In genomic region chr7:92680458-92680857, GRCh38 we compare ENCODE assay signal across 23 cellular contexts.
A peak's percentile ranks its signal among the peaks of the same experiment; 100 is the strongest.
DNase-seq lines count a peak whose midpoint lies in the region; ATAC-seq and TF ChIP-seq lines count a peak whose summit lies in the region.
"Had no signal": no experiment of that assay in that cellular context is flagged by ENCODE, and none has a peak within 500 bp of the region (broad histone marks: within the 10 kb centered on the region; RNA-seq: fewer than 3 reads in every experiment).

No MANE protein-coding gene starts in this region.

- no peak overlapping the region for H3K4me3 Mint-ChIP-seq in activated naive CD4-positive, alpha-beta T cell treated with anti-CD3 and anti-CD28 coated beads for 36 hours
- no peak overlapping the region for H3K4me3 Mint-ChIP-seq in activated naive CD8-positive, alpha-beta T cell treated with anti-CD3 and anti-CD28 coated beads, Interleukin-2, amount 10 ng/mL, durations not matched to agents 7 days and 5 days
- no peak overlapping the region for H3K4me3 Mint-ChIP-seq in stimulated activated effector memory CD8-positive, alpha-beta T cell treated with anti-CD3 and anti-CD28 coated beads, Interleukin-12 subunit alpha, Interleukin-12 subunit beta, amount 100 ng/mL, for 72 hours
- no peak overlapping the region for H3K4me3 Mint-ChIP-seq in immature natural killer cell
- H3K4me3 Mint-ChIP-seq: H9, mesothelial cell of epicardium had no signal

- no peaks in the 10 kb centered on the region for H3K9me3 Mint-ChIP-seq in activated naive CD4-positive, alpha-beta T cell treated with anti-CD3 and anti-CD28 coated beads for 36 hours
- H3K9me3 Mint-ChIP-seq in activated naive CD8-positive, alpha-beta T cell treated with anti-CD3 and anti-CD28 coated beads, Interleukin-2, amount 10 ng/mL, durations not matched to agents 7 days and 5 days = peaks cover 4% of the 10 kb centered on the region
- peaks cover 3% of the 10 kb centered on the region for H3K9me3 Mint-ChIP-seq in stimulated activated effector memory CD8-positive, alpha-beta T cell treated with anti-CD3 and anti-CD28 coated beads, Interleukin-12 subunit alpha, Interleukin-12 subunit beta, amount 100 ng/mL, for 72 hours
- H3K9me3 Mint-ChIP-seq in immature natural killer cell = no peaks in the 10 kb centered on the region
- H3K9me3 Mint-ChIP-seq: H9, mesothelial cell of epicardium had no signal

- peaks cover 33% of the 10 kb centered on the region for H3K79me2 ChIP-seq in hepatocyte

- peaks cover 29% of the 10 kb centered on the region for H3K4me1 ChIP-seq in hepatocyte (ENCODE audit: insufficient read depth)

- H3K9me2 ChIP-seq in hepatocyte (replicated peaks; ENCODE audit: insufficient read depth) = no peaks in the 10 kb centered on the region

- 93% methylated on average over 1 of the region's 1 CpG for WGBS in hepatocyte (ENCODE audit: low lambda C conversion rate, missing lambda C conversion rate)

- no peaks in the 10 kb centered on the region for H3K9me3 ChIP-seq in hepatocyte (ENCODE audit: low read depth)
- H3K9me3 ChIP-seq: neutrophil, Peyer's patch had no signal

- no peaks in the 10 kb centered on the region for H3K27me3 ChIP-seq in hepatocyte
- H3K27me3 ChIP-seq: cardiac muscle cell, neutrophil, Peyer's patch had no signal

- intact Hi-C loops in activated naive CD4-positive, alpha-beta T cell treated with anti-CD3 and anti-CD28 coated beads for 36 hours (cut with micrococcal nuclease) = no loop called here

- H3K4me2 ChIP-seq in hepatocyte = no peak overlapping the region

- no peak overlapping the region for H3K27ac ChIP-seq in hepatocyte
- H3K27ac ChIP-seq: cardiac muscle cell, neutrophil, Peyer's patch, WERI-Rb-1 had no signal

- no peak for ATAC-seq in activated naive CD8-positive, alpha-beta T cell treated with anti-CD3 and anti-CD28 coated beads, Interleukin-2, amount 10 ng/mL, durations not matched to agents 7 days and 5 days (ENCODE audit: low read depth)
- ATAC-seq in stimulated activated effector memory CD8-positive, alpha-beta T cell treated with anti-CD3 and anti-CD28 coated beads, Interleukin-12 subunit alpha, Interleukin-12 subunit beta, amount 100 ng/mL, for 72 hours = no peak
- ATAC-seq: sciatic nerve had no signal

- in situ Hi-C loops in KBM-7 (cut with MboI; ENCODE audit: low pct_unique_long_range_greater_than_20kb, low sequenced_read_pairs) = no loop called here

- no peak overlapping the region for H3K4me3 ChIP-seq in hepatocyte
- H3K4me3 ChIP-seq: cardiac muscle cell, Peyer's patch had no signal

- H3K36me3 Mint-ChIP-seq in activated naive CD4-positive, alpha-beta T cell treated with anti-CD3 and anti-CD28 coated beads for 36 hours (ENCODE audit: low read depth) = peaks cover 31% of the 10 kb centered on the region
- peaks cover 61% of the 10 kb centered on the region for H3K36me3 Mint-ChIP-seq in activated naive CD8-positive, alpha-beta T cell treated with anti-CD3 and anti-CD28 coated beads, Interleukin-2, amount 10 ng/mL, durations not matched to agents 7 days and 5 days
- peaks cover 80% of the 10 kb centered on the region for H3K36me3 Mint-ChIP-seq in stimulated activated effector memory CD8-positive, alpha-beta T cell treated with anti-CD3 and anti-CD28 coated beads, Interleukin-12 subunit alpha, Interleukin-12 subunit beta, amount 100 ng/mL, for 72 hours
- peaks cover 0 to 10% (median 5%) of the 10 kb centered on the region in 3 donors for H3K36me3 Mint-ChIP-seq in immature natural killer cell

- no peaks in the 10 kb centered on the region for H3K27me3 Mint-ChIP-seq in activated naive CD4-positive, alpha-beta T cell treated with anti-CD3 and anti-CD28 coated beads for 36 hours (ENCODE audit: low read depth)
- H3K27me3 Mint-ChIP-seq in activated naive CD8-positive, alpha-beta T cell treated with anti-CD3 and anti-CD28 coated beads, Interleukin-2, amount 10 ng/mL, durations not matched to agents 7 days and 5 days = no peaks in the 10 kb centered on the region
- H3K27me3 Mint-ChIP-seq in immature natural killer cell (ENCODE audit: low read depth in 3 of 3) = peaks cover 0 to 5% (median 0%) of the 10 kb centered on the region in 3 donors

- H3K36me3 ChIP-seq in hepatocyte (replicated peaks; ENCODE audit: insufficient read depth, low read depth) = no peaks in the 10 kb centered on the region
- H3K36me3 ChIP-seq: cardiac muscle cell, neutrophil, Peyer's patch, WERI-Rb-1 had no signal

- peak; percentile 16 for DNase-seq in activated naive CD4-positive, alpha-beta T cell treated with anti-CD3 and anti-CD28 coated beads for 36 hours
- no peak for DNase-seq in activated naive CD4-positive, alpha-beta T cell treated with Interleukin-2 at 50 U/mL for 16 hours
- DNase-seq in LHCN-M2 (ENCODE audit: low read depth) (peak; percentile 68), KBM-7 (no peak), immature natural killer cell (no peak), hepatocyte (ENCODE audit: low spot score) (no peak)
- no peak for DNase-seq in activated naive CD8-positive, alpha-beta T cell treated with anti-CD3 and anti-CD28 coated beads, Interleukin-2, amount 10 ng/mL, durations not matched to agents 7 days and 5 days
- DNase-seq in stimulated activated effector memory CD8-positive, alpha-beta T cell treated with anti-CD3 and anti-CD28 coated beads, Interleukin-12 subunit alpha, Interleukin-12 subunit beta, amount 100 ng/mL, for 72 hours (ENCODE audit: low spot score in 2 of 2) = no peak
- DNase-seq: activated naive CD4-positive, alpha-beta T cell treated with anti-CD3 and anti-CD28 coated beads, Interleukin-2, amount 50 U/mL, for 16 hours; AML-193; Calu3; effector CD8-positive, alpha-beta T cell; H9; MM.1S; NCI-H2081; NCI-H526; Peyer's patch; stimulated activated CD4-positive, alpha-beta T cell treated with anti-CD3 and anti-CD28 coated beads, Interleukin-2, amount 100 ng/mL, for 24 hours; WERI-Rb-1 had no signal

- CTCF ChIA-PET in activated naive CD4-positive, alpha-beta T cell treated with anti-CD3 and anti-CD28 coated beads for 36 hours (lab: Charles Lee) = interaction anchor here (1.2 kb wide), 1 partner anchor 23 kb away, joined by 3 read pairs; no protein-coding TSS in a partner anchor

- POLR2A ChIA-PET in activated naive CD8-positive, alpha-beta T cell treated with anti-CD3 and anti-CD28 coated beads, Interleukin-2, amount 10 ng/mL, durations not matched to agents 7 days and 5 days (lab: Charles Lee) = interaction anchor here (0.5 to 1.2 kb wide), 2 partner anchors 13 to 59 kb away, joined by 4 to 6 read pairs; no protein-coding TSS in a partner anchor

- H4K20me1 ChIP-seq in hepatocyte (ENCODE audit: insufficient read depth, poor library complexity, severe bottlenecking) = no peaks in the 10 kb centered on the region

- no peak overlapping the region for H2AFZ ChIP-seq in hepatocyte

- peaks cover 59% of the 10 kb centered on the region for H3K4me1 Mint-ChIP-seq in activated naive CD4-positive, alpha-beta T cell treated with anti-CD3 and anti-CD28 coated beads for 36 hours (ENCODE audit: low read depth)
- peaks cover 55% of the 10 kb centered on the region for H3K4me1 Mint-ChIP-seq in activated naive CD8-positive, alpha-beta T cell treated with anti-CD3 and anti-CD28 coated beads, Interleukin-2, amount 10 ng/mL, durations not matched to agents 7 days and 5 days
- H3K4me1 Mint-ChIP-seq in stimulated activated effector memory CD8-positive, alpha-beta T cell treated with anti-CD3 and anti-CD28 coated beads, Interleukin-12 subunit alpha, Interleukin-12 subunit beta, amount 100 ng/mL, for 72 hours = peaks cover 57% of the 10 kb centered on the region
- peaks cover 56 to 60% of the 10 kb centered on the region in 2 donors for H3K4me1 Mint-ChIP-seq in immature natural killer cell

- TF ChIP-seq CTCF in hepatocyte (IDR thresholded peaks at IDR 0.05; ENCODE audit: poor library complexity) = no peak

- peak overlapping the region; percentile 38 for H3K27ac Mint-ChIP-seq in activated naive CD4-positive, alpha-beta T cell treated with anti-CD3 and anti-CD28 coated beads for 36 hours
- peak overlapping the region; percentile 87 for H3K27ac Mint-ChIP-seq in activated naive CD8-positive, alpha-beta T cell treated with anti-CD3 and anti-CD28 coated beads, Interleukin-2, amount 10 ng/mL, durations not matched to agents 7 days and 5 days
- peak overlapping the region; percentile 84 for H3K27ac Mint-ChIP-seq in stimulated activated effector memory CD8-positive, alpha-beta T cell treated with anti-CD3 and anti-CD28 coated beads, Interleukin-12 subunit alpha, Interleukin-12 subunit beta, amount 100 ng/mL, for 72 hours
- H3K27ac Mint-ChIP-seq in immature natural killer cell = peak overlapping the region in 3 of 6 donors; percentile 42 to 94 (median 91)
- H3K27ac Mint-ChIP-seq: H9 had no signal

Comparison
In these comparisons a context has a peak if more than half of its experiments do, and no peak if none do; other contexts are left out.
1. DNase-seq: peak in activated naive CD4-positive, alpha-beta T cell treated with anti-CD3 and anti-CD28 coated beads for 36 hours (single experiment) and LHCN-M2 (single experiment); none in activated naive CD4-positive, alpha-beta T cell treated with Interleukin-2 at 50 U/mL for 16 hours (single experiment), activated naive CD8-positive, alpha-beta T cell treated with anti-CD3 and anti-CD28 coated beads, Interleukin-2, amount 10 ng/mL, durations not matched to agents 7 days and 5 days (single experiment), stimulated activated effector memory CD8-positive, alpha-beta T cell treated with anti-CD3 and anti-CD28 coated beads, Interleukin-12 subunit alpha, Interleukin-12 subunit beta, amount 100 ng/mL, for 72 hours (0 of 2), KBM-7 (single experiment), immature natural killer cell (0 of 3) and hepatocyte (single experiment).